ENCODE assay signal across 14 cellular contexts in genomic region chr12:15834575-15834974, GRCh38.
DNase-seq lines count a peak whose midpoint lies in the region; ATAC-seq and TF ChIP-seq lines count a peak whose summit lies in the region.
"Had no signal": no experiment of that assay in that cellular context is flagged by ENCODE, and none has a peak within 500 bp of the region (broad histone marks: within the 10 kb centered on the region; RNA-seq: fewer than 3 reads in every experiment).

No MANE protein-coding gene starts in this region.

- DNase-seq in amniotic epithelial cell (ENCODE audit: low read depth) (peak; percentile 29), epithelial cell of esophagus (ENCODE audit: low read depth) (peak; percentile 72), iris pigment epithelial cell (ENCODE audit: low read depth) (peak; percentile 74), NK-92 (lab: John Stamatoyannopoulos, UW; ENCODE audit: unreplicated experiment) (no peak), substantia nigra (lab: John Stamatoyannopoulos, UW) (no peak)
- no peak for DNase-seq in activated CD8-positive, alpha-beta memory T cell treated with anti-CD3 and anti-CD28 coated beads for 24 hours
- DNase-seq: BE2C; CD4-positive, alpha-beta T cell; NCI-H146; NCI-H2081; NCI-H748 treated with DMSO at 0.1 percent for 48 hours; SJCRH30 had no signal

- ATAC-seq in HG03469 (IDR thresholded peaks at IDR 0.05; ENCODE audit: unreplicated experiment), result no peak
- ATAC-seq: K562 had no signal

- H3K27ac ChIP-seq in substantia nigra (ENCODE audit: low read depth, low read length, poor library complexity, severe bottlenecking), result no peak overlapping the region
- H3K27ac ChIP-seq: SJCRH30 had no signal

- TF ChIP-seq CTCF in epithelial cell of esophagus (IDR thresholded peaks at IDR 0.05; ENCODE audit: insufficient read depth, low read depth, low read length, missing control alignments), result no peak

- H3K4me3 ChIP-seq in epithelial cell of esophagus (ENCODE audit: low read length), result no peak overlapping the region
- H3K4me3 ChIP-seq: K562, SJCRH30 had no signal

Comparison
In these comparisons a context has a peak if more than half of its experiments do, and no peak if none do; other contexts are left out.
1. DNase-seq: peak in amniotic epithelial cell (single experiment), epithelial cell of esophagus (single experiment) and iris pigment epithelial cell (single experiment); none in NK-92 (single experiment), activated CD8-positive, alpha-beta memory T cell treated with anti-CD3 and anti-CD28 coated beads for 24 hours (single experiment) and substantia nigra (0 of 49).